31 cellular contexts compared by ENCODE assay signal in the genomic region with DNA sequence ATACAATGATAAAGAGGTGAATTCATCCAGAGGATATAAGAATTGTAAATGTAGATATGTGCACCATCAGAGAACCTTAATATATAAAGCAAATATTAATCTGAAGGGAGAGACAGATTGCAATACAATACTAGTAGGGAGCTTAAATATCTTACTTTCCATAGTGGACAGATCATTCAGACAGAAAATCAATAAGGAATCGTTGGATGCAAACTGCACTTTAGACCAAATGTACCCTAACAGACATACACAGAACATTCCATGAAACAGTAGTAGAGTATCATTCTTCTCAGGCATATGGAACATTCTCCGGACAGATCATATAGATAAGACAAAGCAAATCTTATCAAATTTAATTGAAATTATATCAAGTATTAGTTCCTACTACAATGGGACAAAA.
"Had no signal": no experiment of that assay in that cellular context is flagged by ENCODE, and none has a peak within 500 bp of the region (broad histone marks: within the 10 kb centered on the region; RNA-seq: fewer than 3 reads in every experiment).

No MANE protein-coding gene starts in this region.

- H3K36me3 Mint-ChIP-seq: activated naive CD4-positive, alpha-beta T cell treated with anti-CD3 and anti-CD28 coated beads, Interleukin-2, amount 50 U/mL, for 24 hours; T-cell had no signal

- FAIRE-seq: frontal cortex had no signal

- H3K27ac ChIP-seq: adrenal gland, body of pancreas, colonic mucosa, dorsolateral prefrontal cortex, WERI-Rb-1 had no signal

- H3K36me3 ChIP-seq: adrenal gland, colonic mucosa, WERI-Rb-1 had no signal

- ATAC-seq: activated CD4-positive, CD25-positive, alpha-beta regulatory T cell treated with anti-CD3 and anti-CD28 coated beads, Interleukin-2, amount 50 U/mL, for 24 hours; activated CD8-positive, alpha-beta T cell treated with anti-CD3 and anti-CD28 coated beads for 36 hours; activated naive CD8-positive, alpha-beta T cell treated with anti-CD3 and anti-CD28 coated beads, Interleukin-2, amount 50 U/mL, for 24 hours; activated T-cell treated with anti-CD3 and anti-CD28 coated beads, Interleukin-2, amount 50 U/mL, for 4 hours; body of pancreas; esophagus mucosa; T-cell had no signal

- H3K4me1 ChIP-seq: body of pancreas, colonic mucosa had no signal

- H3K27ac Mint-ChIP-seq: activated B cell treated with CpG ODN at 0.5 μM for 24 hours; activated naive CD4-positive, alpha-beta T cell treated with anti-CD3 and anti-CD28 coated beads for 36 hours; activated naive CD8-positive, alpha-beta T cell treated with anti-CD3 and anti-CD28 coated beads for 36 hours; activated naive CD8-positive, alpha-beta T cell treated with anti-CD3 and anti-CD28 coated beads, Interleukin-2, amount 50 U/mL, for 24 hours; activated T-helper 2 cell treated with anti-CD3 and anti-CD28 coated beads, Interferon-gamma antibody, Interleukin-2, Interleukin-4, amounts not matched to agents 10 μg/mL and 5 μg/mL and 100 μg/mL, durations not matched to agents 14 hours and 24 hours and 36 hours; endodermal cell; T-cell; T-helper 1 cell treated with Interleukin-12 subunit alpha and Interleukin-12 subunit beta and Interleukin-4 antibody, amounts not matched to agents 30 μg/mL and 1 μg/mL, for 36 hours; T-helper 2 cell treated with Interferon-gamma antibody and Interleukin-4, amounts not matched to agents 5 μg/mL and 100 μg/mL, for 36 hours had no signal

- H3K27me3 Mint-ChIP-seq: activated B cell treated with CpG ODN at 0.5 μM for 24 hours; activated CD8-positive, alpha-beta T cell treated with anti-CD3 and anti-CD28 coated beads for 36 hours; activated naive CD4-positive, alpha-beta T cell treated with anti-CD3 and anti-CD28 coated beads, Interleukin-2, amount 50 U/mL, for 24 hours; activated naive CD8-positive, alpha-beta T cell treated with anti-CD3 and anti-CD28 coated beads for 36 hours; activated naive CD8-positive, alpha-beta T cell treated with anti-CD3 and anti-CD28 coated beads, Interleukin-2, amount 50 U/mL, for 24 hours; T-cell had no signal

- H3K4me1 Mint-ChIP-seq: activated B cell treated with CpG ODN at 0.5 μM for 24 hours had no signal

- H3K4me3 ChIP-seq: adrenal gland, body of pancreas, colonic mucosa, dorsolateral prefrontal cortex had no signal

- H3K4me3 Mint-ChIP-seq: activated B cell treated with CpG ODN at 0.5 μM for 24 hours; activated CD8-positive, alpha-beta T cell treated with anti-CD3 and anti-CD28 coated beads for 36 hours; activated naive CD4-positive, alpha-beta T cell treated with anti-CD3 and anti-CD28 coated beads for 36 hours; activated naive CD4-positive, alpha-beta T cell treated with anti-CD3 and anti-CD28 coated beads, Interleukin-2, amount 50 U/mL, for 24 hours; activated naive CD8-positive, alpha-beta T cell treated with anti-CD3 and anti-CD28 coated beads for 36 hours; activated naive CD8-positive, alpha-beta T cell treated with anti-CD3 and anti-CD28 coated beads, Interleukin-2, amount 50 U/mL, for 24 hours; activated T-cell treated with anti-CD3 and anti-CD28 coated beads, Interleukin-2, amount 50 U/mL, for 4 hours; endodermal cell; T-cell; T-helper 1 cell treated with Interleukin-12 subunit alpha and Interleukin-12 subunit beta and Interleukin-4 antibody, amounts not matched to agents 30 μg/mL and 1 μg/mL, for 36 hours; T-helper 2 cell treated with Interferon-gamma antibody and Interleukin-4, amounts not matched to agents 5 μg/mL and 100 μg/mL, for 36 hours had no signal

- DNase-seq: activated B cell treated with CpG ODN at 0.5 μM for 24 hours; activated CD4-positive, alpha-beta T cell treated with anti-CD3 and anti-CD28 coated beads for 48 hours; activated CD4-positive, alpha-beta T cell treated with anti-CD3 and anti-CD28 coated beads, Interleukin-2, amount 50 U/mL, for 1 hour; activated CD4-positive, alpha-beta T cell treated with anti-CD3 and anti-CD28 coated beads, Interleukin-2, amount 50 U/mL, for 48 hours; activated CD8-positive, alpha-beta memory T cell treated with anti-CD3 and anti-CD28 coated beads for 24 hours; activated CD8-positive, alpha-beta T cell treated with anti-CD3 and anti-CD28 coated beads for 36 hours; activated effector memory CD4-positive, alpha-beta T cell treated with anti-CD3 and anti-CD28 coated beads, Interleukin-2, amount 50 U/mL, for 16 hours; activated naive CD4-positive, alpha-beta T cell treated with anti-CD3 and anti-CD28 coated beads for 36 hours; activated naive CD8-positive, alpha-beta T cell treated with anti-CD3 and anti-CD28 coated beads for 36 hours; activated naive CD8-positive, alpha-beta T cell treated with anti-CD3 and anti-CD28 coated beads, Interleukin-2, amount 50 U/mL, for 24 hours; activated T-cell treated with anti-CD3 and anti-CD28 coated beads, Interleukin-2, amount 50 U/mL, for 4 hours; amygdala; body of pancreas; central memory CD4-positive, alpha-beta T cell; cerebellar nuclear complex; colonic mucosa; dorsolateral prefrontal cortex; effector memory CD4-positive, alpha-beta T cell; endodermal cell; foreskin fibroblast; T-cell; T1000; WERI-Rb-1 had no signal

- H3K9me3 ChIP-seq: adrenal gland, body of pancreas, colonic mucosa had no signal

- H3K9me3 Mint-ChIP-seq: activated B cell treated with CpG ODN at 0.5 μM for 24 hours; activated CD8-positive, alpha-beta T cell treated with anti-CD3 and anti-CD28 coated beads for 36 hours; activated naive CD4-positive, alpha-beta T cell treated with anti-CD3 and anti-CD28 coated beads for 36 hours; activated naive CD4-positive, alpha-beta T cell treated with anti-CD3 and anti-CD28 coated beads, Interleukin-2, amount 50 U/mL, for 24 hours; activated naive CD8-positive, alpha-beta T cell treated with anti-CD3 and anti-CD28 coated beads for 36 hours; activated naive CD8-positive, alpha-beta T cell treated with anti-CD3 and anti-CD28 coated beads, Interleukin-2, amount 50 U/mL, for 24 hours; activated T-cell treated with anti-CD3 and anti-CD28 coated beads, Interleukin-2, amount 50 U/mL, for 4 hours; endodermal cell; T-cell; T-helper 2 cell treated with Interferon-gamma antibody and Interleukin-4, amounts not matched to agents 5 μg/mL and 100 μg/mL, for 36 hours had no signal

- H3K27me3 ChIP-seq: adrenal gland, body of pancreas, colonic mucosa, dorsolateral prefrontal cortex had no signal
